Comparison of ENCODE assay signal across 20 cellular contexts in the genomic region with DNA sequence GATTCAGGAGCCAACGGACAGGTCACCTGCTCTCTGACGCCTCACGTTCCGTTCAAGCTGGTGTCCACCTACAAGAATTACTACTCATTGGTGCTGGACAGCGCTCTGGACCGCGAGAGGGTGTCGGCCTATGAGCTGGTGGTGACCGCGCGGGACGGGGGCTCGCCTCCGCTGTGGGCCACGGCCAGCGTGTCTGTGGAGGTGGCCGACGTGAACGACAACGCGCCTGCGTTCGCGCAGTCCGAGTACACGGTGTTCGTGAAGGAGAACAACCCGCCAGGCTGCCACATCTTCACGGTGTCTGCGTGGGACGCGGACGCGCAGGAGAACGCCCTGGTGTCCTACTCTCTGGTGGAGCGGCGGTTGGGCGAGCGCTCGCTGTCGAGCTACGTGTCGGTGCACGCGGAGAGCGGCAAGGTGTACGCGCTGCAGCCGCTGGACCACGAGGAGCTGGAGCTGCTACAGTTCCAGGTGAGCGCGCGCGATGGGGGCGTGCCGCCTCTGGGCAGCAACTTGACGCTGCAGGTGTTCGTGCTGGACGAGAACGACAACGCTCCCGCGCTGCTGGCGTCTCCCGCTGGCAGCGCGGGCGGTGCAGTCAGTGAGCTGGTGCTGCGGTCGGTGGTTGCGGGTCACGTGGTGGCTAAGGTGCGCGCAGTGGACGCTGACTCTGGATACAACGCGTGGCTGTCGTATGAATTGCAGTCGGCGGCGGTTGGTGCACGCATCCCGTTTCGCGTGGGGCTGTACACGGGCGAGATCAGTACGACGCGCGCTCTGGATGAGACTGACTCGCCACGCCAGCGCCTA. TPM values are rescaled to one million over a fixed set of nuclear protein-coding genes. Genes with fewer than 3 reads are reported as not detected.
"Had no signal": no experiment of that assay in that cellular context is flagged by ENCODE, and none has a peak within 500 bp of the region (broad histone marks: within the 10 kb centered on the region; RNA-seq: fewer than 3 reads in every experiment).

No MANE protein-coding gene starts in this region.

- DNase-seq: effector memory CD8-positive, alpha-beta T cell; esophagus squamous epithelium; foreskin fibroblast; left colon; left ventricle myocardium superior; mesendoderm; naive B cell; sigmoid colon; stimulated activated naive CD4-positive, alpha-beta T cell; upper lobe of right lung had no signal

- H3K4me1 Mint-ChIP-seq: naive B cell, nephron had no signal

- ATAC-seq: effector memory CD8-positive, alpha-beta T cell; gastroesophageal sphincter; left colon; left ventricle myocardium superior; upper lobe of right lung had no signal

- H3K27ac Mint-ChIP-seq: dendritic cell treated with granulocyte-macrophage colony-stimulating factor and Interleukin-4, amounts not matched to agents 40 ng/mL and 50 ng/mL, for 4 days; effector memory CD8-positive, alpha-beta T cell; naive B cell; nephron had no signal

- H3K27me3 ChIP-seq: right atrium auricular region, vagina had no signal

- H3K4me3 Mint-ChIP-seq: dendritic cell treated with granulocyte-macrophage colony-stimulating factor and Interleukin-4, amounts not matched to agents 40 ng/mL and 50 ng/mL, for 4 days; effector memory CD8-positive, alpha-beta T cell had no signal

- H3K36me3 ChIP-seq: esophagus squamous epithelium, gastroesophageal sphincter, right atrium auricular region, sigmoid colon, upper lobe of right lung, vagina had no signal

- H3K4me3 ChIP-seq: esophagus squamous epithelium, gastroesophageal sphincter, lung, right atrium auricular region, sigmoid colon, skin epidermis, upper lobe of right lung, vagina had no signal

- H3K9me3 ChIP-seq: upper lobe of right lung, vagina had no signal

- H3K27ac ChIP-seq: esophagus squamous epithelium, gastroesophageal sphincter, right atrium auricular region, sigmoid colon, skin epidermis, upper lobe of right lung, vagina had no signal

- H3K4me1 ChIP-seq: esophagus squamous epithelium, gastroesophageal sphincter, right atrium auricular region, sigmoid colon, upper lobe of right lung, vagina had no signal

RNA-seq across cellular contexts. Expression of a gene that starts 9.2 kb away (rescaled TPM):
- total RNA-seq: epithelial cell of proximal tubule, left ventricle myocardium superior had no signal
- polyA plus RNA-seq: lung, thymus had no signal

RNA-seq across cellular contexts. Expression of a gene that starts 11.4 kb away (rescaled TPM):
- total RNA-seq: epithelial cell of proximal tubule, left ventricle myocardium superior, vagina had no signal

RNA-seq across cellular contexts. Expression of a gene that starts 16.4 kb away (rescaled TPM):
- total RNA-seq: epithelial cell of proximal tubule, kidney epithelial cell, left colon, left ventricle myocardium superior, right atrium auricular region had no signal
- polyA plus RNA-seq: sigmoid colon had no signal

RNA-seq across cellular contexts. Expression of a gene that starts 17.7 kb away (rescaled TPM):
- total RNA-seq: epithelial cell of proximal tubule, left ventricle myocardium superior had no signal
- polyA plus RNA-seq: thymus had no signal
